Comparison of ENCODE assay signal across 9 cellular contexts in the genomic region with DNA sequence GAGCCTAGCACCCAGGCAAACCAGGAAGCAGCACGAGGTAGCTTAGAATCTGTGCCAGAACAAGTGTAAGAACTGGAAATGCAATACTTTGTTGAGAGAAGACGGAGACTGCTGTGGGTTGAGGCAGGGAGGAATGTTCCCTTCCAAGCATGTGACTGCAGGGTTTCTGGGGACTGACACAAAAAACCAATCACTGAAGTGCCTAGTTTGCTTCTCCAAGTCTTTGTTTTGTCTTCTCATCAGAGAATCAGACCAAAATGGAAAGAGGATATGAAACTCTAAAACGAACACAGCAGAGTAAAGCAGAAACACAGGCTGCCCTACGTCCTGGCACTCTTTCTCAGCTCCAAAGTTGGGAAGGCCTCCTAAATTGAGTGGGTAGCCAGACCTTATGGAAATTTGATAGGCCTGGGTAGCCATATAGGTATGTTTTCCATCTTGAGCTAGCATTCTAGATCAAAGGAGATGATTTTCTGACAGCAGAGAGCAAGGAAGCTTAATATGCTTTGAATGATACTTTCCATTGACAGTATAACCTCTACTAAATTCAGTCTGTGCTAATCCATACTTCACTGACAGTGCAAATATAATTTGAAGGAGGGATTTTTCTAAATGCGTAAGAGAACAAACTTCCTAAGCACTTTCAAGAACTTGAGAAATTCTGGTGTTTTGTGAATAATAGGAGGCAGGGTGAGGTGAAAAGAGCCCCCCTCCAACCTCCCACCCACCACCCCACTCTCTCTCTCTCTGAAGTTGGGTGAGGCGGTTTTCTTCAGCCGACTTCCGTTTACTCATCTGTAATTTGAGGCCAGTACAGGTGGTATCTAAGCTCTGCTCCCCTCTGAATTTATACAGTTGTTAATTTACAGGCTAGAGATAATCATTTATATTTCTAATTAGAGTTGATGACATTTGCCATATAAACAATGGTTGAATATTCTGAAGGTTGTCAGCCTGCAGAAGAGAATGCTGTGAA. TPM values are rescaled to one million over a fixed set of nuclear protein-coding genes. Genes with fewer than 3 reads are reported as not detected.
DNase-seq lines count a peak whose midpoint lies in the region; ATAC-seq and TF ChIP-seq lines count a peak whose summit lies in the region.
"Had no signal": no experiment of that assay in that cellular context is flagged by ENCODE, and none has a peak within 500 bp of the region (broad histone marks: within the 10 kb centered on the region; RNA-seq: fewer than 3 reads in every experiment).

No MANE protein-coding gene starts in this region.

- CTCF ChIA-PET in T-cell (lab: Charles Lee), result interaction anchor here (1.2 to 2.7 kb wide), 5 partner anchors 8 to 13 kb away, joined by 3 to 19 read pairs (median 4); no protein-coding TSS in a partner anchor

- DNase-seq in T-cell (no peak), pons (ENCODE audit: low spot score) (peak; percentile 85), NCI-H524 (lab: John Stamatoyannopoulos, UW) (no peak), HuH-7 (ENCODE audit: low spot score) (no peak), endodermal cell (no peak)
- DNase-seq in activated CD8-positive, alpha-beta memory T cell treated with anti-CD3 and anti-CD28 coated beads, Interleukin-2, amount 50 U/mL, for 4 hours, result no peak

- no peak for TF ChIP-seq CTCF in endodermal cell (conservative IDR thresholded peaks at IDR 0.05)

- H3K36me3 Mint-ChIP-seq in T-cell (peaks cover 6% of the 10 kb centered on the region), endodermal cell (ENCODE audit: low read depth) (no peaks in the 10 kb centered on the region)

- H3K36me3 ChIP-seq in endodermal cell (ENCODE audit: control insufficient read depth, insufficient read depth, low read length), result no peaks in the 10 kb centered on the region

- peak; percentile 90 for ATAC-seq in GM19025 (IDR thresholded peaks at IDR 0.05; ENCODE audit: low read depth, unreplicated experiment)
- peak; percentile 86 for ATAC-seq in HG03039 (IDR thresholded peaks at IDR 0.05; ENCODE audit: unreplicated experiment)
- ATAC-seq in T-cell (replicated peaks in 1 of 4), result peak in 1 of 4 experiments; percentile 28
- ATAC-seq: K562 had no signal

- H3K27me3 ChIP-seq in endodermal cell (ENCODE audit: control insufficient read depth, insufficient read depth, low read length, poor library complexity, severe bottlenecking), result peaks cover 15% of the 10 kb centered on the region

- POLR2A ChIA-PET in T-cell (lab: Charles Lee), result interaction anchor here in 1 of 2 donors (0.6 to 0.7 kb wide), 3 partner anchors 8 to 17 kb away, joined by 3 to 8 read pairs (median 7); no protein-coding TSS in a partner anchor

- no peaks in the 10 kb centered on the region for H3K9me3 ChIP-seq in endodermal cell (ENCODE audit: control insufficient read depth, low read length)

- H3K27me3 Mint-ChIP-seq in T-cell, result peaks cover 0 to 10% of the 10 kb centered on the region in 2 donors
- peaks cover 23% of the 10 kb centered on the region for H3K27me3 Mint-ChIP-seq in endodermal cell (ENCODE audit: insufficient read depth)

- no peak overlapping the region for H3K27ac ChIP-seq in endodermal cell (ENCODE audit: low read depth, low read length)

- H3K4me3 Mint-ChIP-seq in T-cell, result peak overlapping the region; percentile 24 to 66 (median 25)
- no peak overlapping the region for H3K4me3 Mint-ChIP-seq in endodermal cell

- H3K4me1 ChIP-seq in endodermal cell (ENCODE audit: control insufficient read depth, insufficient read depth, low read length), result peaks cover 6% of the 10 kb centered on the region

- H3K27ac Mint-ChIP-seq in T-cell, result peak overlapping the region; percentile 62 to 85
- no peak overlapping the region for H3K27ac Mint-ChIP-seq in endodermal cell

- H3K9ac ChIP-seq in endodermal cell (ENCODE audit: extremely low read depth, low read length, poor library complexity, severe bottlenecking), result no peak overlapping the region

- no peak overlapping the region for H3K4me3 ChIP-seq in endodermal cell (ENCODE audit: low read length)
- H3K4me3 ChIP-seq: K562 had no signal

- 93 to 95% methylated on average over 3 to 7 of the region's 8 CpGs for WGBS in endodermal cell (ENCODE audit: insufficient coverage in 1 of 2, insufficient read length in 1 of 2), 2 experiments

- H3K4me1 Mint-ChIP-seq in T-cell (peaks cover 43 to 87% (median 73%) of the 10 kb centered on the region in 3 donors), endodermal cell (peaks cover 48% of the 10 kb centered on the region)

- H3K9me3 Mint-ChIP-seq in T-cell, result no peaks in the 10 kb centered on the region
- H3K9me3 Mint-ChIP-seq in endodermal cell, result no peaks in the 10 kb centered on the region

RNA-seq across cellular contexts. Expression of a gene that starts 5.5 kb away (rescaled TPM):
- total RNA-seq in T-cell, result 10 to 100 TPM in 1 of 5 donors, 1 to 10 TPM in 4; 2.3 to 11.3 (median 7.2) TPM
- under 1 TPM; 0.20 to 0.42 TPM for total RNA-seq in endodermal cell
- 0.50 TPM for polyA plus RNA-seq in endodermal cell (2013, experiment 1 of 2)
- 0.41 TPM for polyA plus RNA-seq in endodermal cell (2013, experiment 2 of 2)
